8 cellular contexts compared by ENCODE assay signal in the genomic region with DNA sequence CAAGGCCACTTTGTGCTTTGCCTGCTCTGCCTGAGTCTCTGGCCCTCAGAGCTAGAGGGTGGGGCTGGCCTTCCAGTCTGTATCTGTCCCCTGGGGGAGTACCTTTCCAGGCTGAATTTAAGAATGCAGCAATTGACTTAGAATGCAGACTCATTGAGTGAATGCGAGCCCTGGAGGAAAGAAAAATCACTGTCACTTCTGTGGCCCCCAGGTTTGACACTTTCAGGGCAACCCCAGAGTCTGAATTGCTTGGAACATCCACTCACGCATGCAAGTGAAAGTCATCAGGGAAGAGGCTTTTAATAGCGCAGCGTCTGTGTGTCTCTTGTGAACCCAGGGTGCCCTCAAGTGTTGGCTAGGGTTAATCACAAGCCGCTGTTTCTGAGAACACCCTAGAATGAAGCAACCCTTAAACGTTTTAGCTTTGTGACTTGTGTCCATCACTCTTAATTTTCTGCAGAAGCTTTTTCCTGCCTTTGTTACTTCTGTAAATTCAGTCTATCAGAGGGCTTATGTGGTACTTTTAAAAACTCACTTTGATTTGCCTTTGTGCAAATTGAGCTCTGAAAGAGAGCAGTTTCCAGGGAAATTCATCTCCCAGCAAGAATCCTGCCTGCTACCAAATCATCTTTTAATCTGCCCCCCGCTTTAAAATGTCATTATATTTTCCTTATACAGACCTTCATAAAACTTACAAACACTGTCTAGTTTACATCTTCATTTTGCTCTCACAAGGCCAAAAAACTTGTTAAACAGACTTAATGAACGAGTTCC.
DNase-seq lines count a peak whose midpoint lies in the region; ATAC-seq and TF ChIP-seq lines count a peak whose summit lies in the region.

No MANE protein-coding gene starts in this region.

- H3K27me3 ChIP-seq in BLaER1: no peaks in the 10 kb centered on the region
- H3K27me3 ChIP-seq in PC-3 (ENCODE audit: low read length): no peaks in the 10 kb centered on the region
- no peaks in the 10 kb centered on the region for H3K27me3 ChIP-seq in upper lobe of right lung

- H2AFZ ChIP-seq in PC-3 (ENCODE audit: low read length): no peak overlapping the region

- no TSS peak for BruUV-seq in PC-3 (replicated peaks; lab: Mats Ljungman, UMichigan)

- ATAC-seq in GM19043 (IDR thresholded peaks at IDR 0.05; ENCODE audit: low read depth, unreplicated experiment): peak; percentile 94
- ATAC-seq in PC-3: peak; percentile 84
- ATAC-seq in upper lobe of right lung: peak; percentile 97

- peak; percentile 65; the same call in 1 of the 2 replicates for TF ChIP-seq CTCF in PC-3 (conservative IDR thresholded peaks at IDR 0.05; ENCODE audit: low read depth, low read length)
- peak; percentile 58 for TF ChIP-seq CTCF in fibroblast of the aortic adventitia (IDR thresholded peaks at IDR 0.05; ENCODE audit: insufficient read depth, low read length)
- TF ChIP-seq CTCF in upper lobe of right lung (IDR thresholded peaks at IDR 0.05): peak; percentile 67

- H3K4me1 ChIP-seq in BLaER1 (peaks cover 4% of the 10 kb centered on the region; the same call in 1 of the 2 replicates), PC-3 (ENCODE audit: insufficient read depth, low read length) (no peaks in the 10 kb centered on the region), upper lobe of right lung (peaks cover 4% of the 10 kb centered on the region)

- no peaks in the 10 kb centered on the region for H3F3A ChIP-seq in PC-3 (ENCODE audit: low read length, unreplicated experiment)

- H3K4me3 ChIP-seq in BLaER1 (no peak overlapping the region), PC-3 (ENCODE audit: low read length) (no peak overlapping the region), fibroblast of the aortic adventitia (ENCODE audit: low read depth, low read length) (no peak overlapping the region), upper lobe of right lung (no peak overlapping the region)

- POLR2A ChIA-PET in PC-3 (lab: Charles Lee; ENCODE audit: unreplicated experiment): no interaction called here

- H3K79me2 ChIP-seq in PC-3 (ENCODE audit: low read length): no peaks in the 10 kb centered on the region

- H3K36me3 ChIP-seq in BLaER1: no peaks in the 10 kb centered on the region
- no peaks in the 10 kb centered on the region for H3K36me3 ChIP-seq in PC-3 (ENCODE audit: low read depth, low read length)
- no peaks in the 10 kb centered on the region for H3K36me3 ChIP-seq in upper lobe of right lung

- H3K9ac ChIP-seq in BLaER1 (no peak overlapping the region), PC-3 (ENCODE audit: low read length) (no peak overlapping the region)

- DNase-seq in HT1080 (ENCODE audit: low read depth) (peak; percentile 46), PC-3 (peak; percentile 62), fibroblast of the aortic adventitia (ENCODE audit: low read depth) (peak; percentile 72), occipital lobe (lab: John Stamatoyannopoulos, UW) (peak; percentile 44), upper lobe of right lung (no peak)
- peak; percentile 50 to 67 for DNase-seq in activated T-cell treated with anti-CD3 and anti-CD28 coated beads, Interleukin-2, amount 50 U/mL, for 48 hours

- H3K9me3 ChIP-seq in BLaER1: no peaks in the 10 kb centered on the region
- H3K9me3 ChIP-seq in PC-3 (ENCODE audit: low read length): no peaks in the 10 kb centered on the region
- H3K9me3 ChIP-seq in upper lobe of right lung: no peaks in the 10 kb centered on the region

- intact Hi-C loops in PC-3 (cut with micrococcal nuclease): loop anchor here (1.0 to 10.0 kb wide), 2 partner anchors 521 to 1582 kb away; no protein-coding TSS in a partner anchor
- intact Hi-C loops in upper lobe of right lung (cut with DNase I): no loop called here

- H3K27ac ChIP-seq in BLaER1: no peak overlapping the region
- no peak overlapping the region for H3K27ac ChIP-seq in PC-3 (ENCODE audit: low read length)
- H3K27ac ChIP-seq in upper lobe of right lung: no peak overlapping the region

- CTCF ChIA-PET in PC-3 (lab: Charles Lee): interaction anchor here (0.6 kb wide), 2 partner anchors 43 to 147 kb away, joined by 3 read pairs; no protein-coding TSS in a partner anchor

- H4K20me1 ChIP-seq in BLaER1 (no peaks in the 10 kb centered on the region), PC-3 (ENCODE audit: low read length) (no peaks in the 10 kb centered on the region)

- H3K9me2 ChIP-seq in PC-3 (replicated peaks; ENCODE audit: low read length): no peaks in the 10 kb centered on the region

- H3K4me2 ChIP-seq in BLaER1 (0 out of 2 replicates have a peak overlapping the region, but pooled peaks have one; percentile 18), PC-3 (ENCODE audit: low read length) (peak overlapping the region; percentile 40; the same call in 1 of the 2 replicates)
